Comparison of ENCODE assay signal across 29 cellular contexts in genomic region chr2:1060987-1061386, GRCh38.
"Had no signal": no experiment of that assay in that cellular context is flagged by ENCODE, and none has a peak within 500 bp of the region (broad histone marks: within the 10 kb centered on the region; RNA-seq: fewer than 3 reads in every experiment).

No MANE protein-coding gene starts in this region.

- H3K4me3 ChIP-seq: left ventricle myocardium inferior, lung, mucosa of descending colon, pancreas, psoas muscle, right atrium auricular region, skin epidermis, stomach, testis, thyroid gland, transverse colon, upper lobe of right lung had no signal

- H3K36me3 Mint-ChIP-seq: mesothelial cell of epicardium; stimulated activated naive B cell treated with anti-CD40 and anti-IgM and Interleukin-4, amounts not matched to agents 10 μg/mL and 1 μg/mL and 100 μg/mL, for 72 hours had no signal

- ATAC-seq: left colon; mucosa of descending colon; naive thymus-derived CD8-positive, alpha-beta T cell; psoas muscle; sciatic nerve; stimulated activated naive B cell treated with anti-CD40 and anti-IgM and Interleukin-4, amounts not matched to agents 10 μg/mL and 1 μg/mL and 100 μg/mL, for 72 hours; stimulated activated naive CD8-positive, alpha-beta T cell treated with anti-CD3 and anti-CD28 coated beads, Interleukin-15, Interleukin-2, amounts not matched to agents 100 U/mL and 50 U/mL, for 24 hours; upper lobe of right lung had no signal

- H3K27me3 ChIP-seq: pancreas, right atrium auricular region, stomach, testis, thyroid gland, upper lobe of right lung had no signal

- H3K9me3 Mint-ChIP-seq: mesothelial cell of epicardium; naive thymus-derived CD8-positive, alpha-beta T cell; nephron; stimulated activated naive B cell treated with anti-CD40 and anti-IgM and Interleukin-4, amounts not matched to agents 10 μg/mL and 1 μg/mL and 100 μg/mL, for 72 hours had no signal

- H3K27ac ChIP-seq: left ventricle myocardium inferior, pancreas, psoas muscle, right atrium auricular region, skin epidermis, stomach, testis, thyroid gland, transverse colon, upper lobe of right lung had no signal

- H3K4me3 Mint-ChIP-seq: mesothelial cell of epicardium; naive thymus-derived CD8-positive, alpha-beta T cell; nephron; stimulated activated naive B cell treated with anti-CD40 and anti-IgM and Interleukin-4, amounts not matched to agents 10 μg/mL and 1 μg/mL and 100 μg/mL, for 72 hours had no signal

- H3K36me3 ChIP-seq: left ventricle myocardium inferior, pancreas, right atrium auricular region, stomach, thyroid gland, transverse colon, upper lobe of right lung had no signal

- H3K27ac Mint-ChIP-seq: mesothelial cell of epicardium; naive thymus-derived CD8-positive, alpha-beta T cell; nephron; stimulated activated naive B cell treated with anti-CD40 and anti-IgM and Interleukin-4, amounts not matched to agents 10 μg/mL and 1 μg/mL and 100 μg/mL, for 72 hours had no signal

- H3K4me1 ChIP-seq: left ventricle myocardium inferior, pancreas, psoas muscle, right atrium auricular region, stomach, testis, transverse colon, upper lobe of right lung had no signal

- DNase-seq: head of caudate nucleus; hippocampal formation; kidney glomerular epithelial cell; left colon; left ventricle myocardium inferior; mesendoderm; mucosa of descending colon; naive thymus-derived CD8-positive, alpha-beta T cell; nucleus accumbens; pancreas; posterior cingulate gyrus; psoas muscle; stimulated activated CD4-positive, alpha-beta T cell treated with anti-CD3 and anti-CD28 coated beads, Interleukin-12 subunit alpha, Interleukin-12 subunit beta, amount 100 ng/mL, for 4 hours; stimulated activated CD4-positive, alpha-beta T cell treated with anti-CD3 and anti-CD28 coated beads, Interleukin-15, amount 100 ng/mL, for 24 hours; stimulated activated CD4-positive, alpha-beta T cell treated with anti-CD3 and anti-CD28 coated beads, Interleukin-2, amount 100 ng/mL, for 24 hours; stimulated activated CD4-positive, alpha-beta T cell treated with anti-CD3 and anti-CD28 coated beads, Interleukin-4, amount 100 ng/mL, for 1 hour; stimulated activated naive B cell treated with anti-CD40 and anti-IgM and Interleukin-4, amounts not matched to agents 10 μg/mL and 1 μg/mL and 100 μg/mL, for 72 hours; stimulated activated naive CD8-positive, alpha-beta T cell treated with anti-CD3 and anti-CD28 coated beads, Interleukin-15, Interleukin-2, amounts not matched to agents 100 U/mL and 50 U/mL, for 24 hours; stomach; testis; transverse colon; upper lobe of right lung had no signal

- H3K4me1 Mint-ChIP-seq: mesothelial cell of epicardium; nephron; stimulated activated naive B cell treated with anti-CD40 and anti-IgM and Interleukin-4, amounts not matched to agents 10 μg/mL and 1 μg/mL and 100 μg/mL, for 72 hours had no signal
